Comparison of ENCODE assay signal across 1 cellular context in genomic region chr1:226680653-226681052, GRCh38.
TF ChIP-seq lines count a peak whose summit lies in the region.

No MANE protein-coding gene starts in this region.

TF ChIP-seq in GM12878, 131 proteins besides CTCF, POLR2A, EP300 and RAD21 (continued from another document):
- no peak for TF ChIP-seq HSF1 (IDR thresholded peaks at IDR 0.05; ENCODE audit: low read depth, low read length)
- TF ChIP-seq, protein P1, sequence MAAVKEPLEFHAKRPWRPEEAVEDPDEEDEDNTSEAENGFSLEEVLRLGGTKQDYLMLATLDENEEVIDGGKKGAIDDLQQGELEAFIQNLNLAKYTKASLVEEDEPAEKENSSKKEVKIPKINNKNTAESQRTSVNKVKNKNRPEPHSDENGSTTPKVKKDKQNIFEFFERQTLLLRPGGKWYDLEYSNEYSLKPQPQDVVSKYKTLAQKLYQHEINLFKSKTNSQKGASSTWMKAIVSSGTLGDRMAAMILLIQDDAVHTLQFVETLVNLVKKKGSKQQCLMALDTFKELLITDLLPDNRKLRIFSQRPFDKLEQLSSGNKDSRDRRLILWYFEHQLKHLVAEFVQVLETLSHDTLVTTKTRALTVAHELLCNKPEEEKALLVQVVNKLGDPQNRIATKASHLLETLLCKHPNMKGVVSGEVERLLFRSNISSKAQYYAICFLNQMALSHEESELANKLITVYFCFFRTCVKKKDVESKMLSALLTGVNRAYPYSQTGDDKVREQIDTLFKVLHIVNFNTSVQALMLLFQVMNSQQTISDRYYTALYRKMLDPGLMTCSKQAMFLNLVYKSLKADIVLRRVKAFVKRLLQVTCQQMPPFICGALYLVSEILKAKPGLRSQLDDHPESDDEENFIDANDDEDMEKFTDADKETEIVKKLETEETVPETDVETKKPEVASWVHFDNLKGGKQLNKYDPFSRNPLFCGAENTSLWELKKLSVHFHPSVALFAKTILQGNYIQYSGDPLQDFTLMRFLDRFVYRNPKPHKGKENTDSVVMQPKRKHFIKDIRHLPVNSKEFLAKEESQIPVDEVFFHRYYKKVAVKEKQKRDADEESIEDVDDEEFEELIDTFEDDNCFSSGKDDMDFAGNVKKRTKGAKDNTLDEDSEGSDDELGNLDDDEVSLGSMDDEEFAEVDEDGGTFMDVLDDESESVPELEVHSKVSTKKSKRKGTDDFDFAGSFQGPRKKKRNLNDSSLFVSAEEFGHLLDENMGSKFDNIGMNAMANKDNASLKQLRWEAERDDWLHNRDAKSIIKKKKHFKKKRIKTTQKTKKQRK (IDR thresholded peaks at IDR 0.05; ENCODE audit: low read depth, low read length), result no peak
- no peak for TF ChIP-seq ZBTB33 (IDR thresholded peaks at IDR 0.05)
- no peak for TF ChIP-seq IKZF1 (conservative IDR thresholded peaks at IDR 0.05)
- TF ChIP-seq EGR1 (IDR thresholded peaks at IDR 0.05; ENCODE audit: borderline replicate concordance in 1 of 2, low read depth in 2 of 2, low read length in 2 of 2), result no peak
- TF ChIP-seq SPI1 (IDR thresholded peaks at IDR 0.05; ENCODE audit: borderline replicate concordance, insufficient read depth, low read depth, low read length), result no peak
- TF ChIP-seq ZNF384 (IDR thresholded peaks at IDR 0.05; ENCODE audit: borderline replicate concordance, low read depth, low read length), result no peak
- no peak for TF ChIP-seq MXI1 (IDR thresholded peaks at IDR 0.05; ENCODE audit: low read depth, low read length)
